9 cellular contexts compared by ENCODE assay signal in the genomic region with DNA sequence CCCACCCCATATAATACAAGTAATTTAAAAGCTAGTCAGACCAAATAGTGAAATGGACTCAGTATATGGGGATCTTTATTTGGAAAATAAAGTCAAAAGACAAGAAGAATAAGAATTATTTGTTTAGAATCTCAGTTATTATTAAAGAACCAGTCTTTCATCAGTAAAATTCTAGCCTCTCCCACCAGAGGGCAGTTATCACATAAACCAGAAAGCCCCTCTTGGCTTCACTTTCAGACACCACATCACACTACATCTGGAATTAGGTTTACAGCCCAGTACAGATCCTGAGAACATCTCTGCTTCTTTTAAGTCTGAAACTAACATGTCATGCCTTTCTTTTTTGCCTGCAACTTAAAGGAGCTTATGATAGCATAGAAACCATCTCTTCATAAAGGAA. TPM values are rescaled to one million over a fixed set of nuclear protein-coding genes. Genes with fewer than 3 reads are reported as not detected.
DNase-seq lines count a peak whose midpoint lies in the region; TF ChIP-seq lines count a peak whose summit lies in the region.
"Had no signal": no experiment of that assay in that cellular context is flagged by ENCODE, and none has a peak within 500 bp of the region (broad histone marks: within the 10 kb centered on the region; RNA-seq: fewer than 3 reads in every experiment).

No MANE protein-coding gene starts in this region.

- no peaks in the 10 kb centered on the region for H3K27me3 ChIP-seq in Karpas-422 (ENCODE audit: low read length)
- H3K27me3 ChIP-seq: BLaER1 had no signal

- peaks cover 21% of the 10 kb centered on the region for H3K27me3 Mint-ChIP-seq in osteocyte (ENCODE audit: unreplicated experiment)

- no peak overlapping the region for H3K27ac Mint-ChIP-seq in osteocyte (ENCODE audit: unreplicated experiment)

- H3K9me2 ChIP-seq in Karpas-422 (replicated peaks; ENCODE audit: insufficient read depth, low read length), result no peaks in the 10 kb centered on the region

- H3K4me2 ChIP-seq in Karpas-422 (ENCODE audit: low read depth, low read length, poor library complexity, severe bottlenecking), result no peak overlapping the region
- H3K4me2 ChIP-seq: BLaER1 had no signal

- no peaks in the 10 kb centered on the region for H3K4me1 ChIP-seq in Karpas-422 (ENCODE audit: low read length)

- H3K79me2 ChIP-seq in Karpas-422 (ENCODE audit: low read length), result no peaks in the 10 kb centered on the region

- no peak overlapping the region for H2AFZ ChIP-seq in Karpas-422 (ENCODE audit: low read length)

- peak; percentile 57 for TF ChIP-seq CTCF in cardiac fibroblast (IDR thresholded peaks at IDR 0.05; ENCODE audit: low read depth, low read length)
- peak; percentile 64 for TF ChIP-seq CTCF in osteocyte (IDR thresholded peaks at IDR 0.05)

- peaks cover 2% of the 10 kb centered on the region for H3K4me1 Mint-ChIP-seq in osteocyte (ENCODE audit: unreplicated experiment)

- H4K20me1 ChIP-seq in Karpas-422 (ENCODE audit: insufficient read depth, low read depth, low read length), result no peaks in the 10 kb centered on the region
- H4K20me1 ChIP-seq: BLaER1 had no signal

- DNase-seq in NCI-H2029 (lab: John Stamatoyannopoulos, UW), result peak; percentile 1
- no peak for DNase-seq in NCI-H2029 treated with DMSO at 0.1 percent for 48 hours (lab: John Stamatoyannopoulos, UW)
- DNase-seq in Karpas-422, result peak; percentile 66
- DNase-seq in cardiac fibroblast (ENCODE audit: low read depth in 2 of 2), result peak; percentile 61 to 68
- DNase-seq in osteocyte (ENCODE audit: extremely low spot score, unreplicated experiment), result no peak
- DNase-seq in OCI-M2 (lab: John Stamatoyannopoulos, UW; ENCODE audit: unreplicated experiment), result no peak
- DNase-seq in activated T-cell treated with anti-CD3 and anti-CD28 coated beads for 4 hours, result no peak
- no peak for DNase-seq in NCI-H2196 treated with DMSO at 0.1 percent for 48 hours (lab: John Stamatoyannopoulos, UW; ENCODE audit: unreplicated experiment)

- no peaks in the 10 kb centered on the region for H3K9me3 ChIP-seq in Karpas-422 (ENCODE audit: low read length)
- H3K9me3 ChIP-seq: BLaER1 had no signal

- no peaks in the 10 kb centered on the region for H3K36me3 Mint-ChIP-seq in osteocyte (ENCODE audit: unreplicated experiment)

- H3K9ac ChIP-seq in Karpas-422 (ENCODE audit: low read length), result no peak overlapping the region
- H3K9ac ChIP-seq: BLaER1 had no signal

- H3K4me3 Mint-ChIP-seq in osteocyte (ENCODE audit: unreplicated experiment), result no peak overlapping the region

- no peaks in the 10 kb centered on the region for H3K36me3 ChIP-seq in Karpas-422 (ENCODE audit: insufficient read depth, low read length)
- H3K36me3 ChIP-seq: BLaER1 had no signal

- H3K4me3 ChIP-seq in Karpas-422 (ENCODE audit: low read length), result no peak overlapping the region
- H3K4me3 ChIP-seq in cardiac fibroblast (replicated peaks in 1 of 2; ENCODE audit: low read depth in 2 of 2, low read length in 2 of 2), result no peak overlapping the region
- H3K4me3 ChIP-seq: BLaER1 had no signal

- H3K9me3 Mint-ChIP-seq in osteocyte (ENCODE audit: unreplicated experiment), result no peaks in the 10 kb centered on the region

- no peak overlapping the region for H3K27ac ChIP-seq in Karpas-422 (ENCODE audit: low read length)
- H3K27ac ChIP-seq: BLaER1 had no signal

RNA-seq across cellular contexts. Expression of a gene that starts 12.2 kb away (rescaled TPM):
- total RNA-seq in Karpas-422 (2014; rRNA removed; shearing (Covaris generic); ENCODE audit: low replicate concordance), result not detected in 2 replicates
- not detected in 2 replicates for total RNA-seq in osteocyte

Comparison
In these comparisons a context has a peak if more than half of its experiments do, and no peak if none do; other contexts are left out.
1. DNase-seq: peak in NCI-H2029 (single experiment), Karpas-422 (single experiment) and cardiac fibroblast (2 of 2); none in NCI-H2029 treated with DMSO at 0.1 percent for 48 hours (single experiment), osteocyte (single experiment), OCI-M2 (single experiment), activated T-cell treated with anti-CD3 and anti-CD28 coated beads for 4 hours (single experiment) and NCI-H2196 treated with DMSO at 0.1 percent for 48 hours (single experiment).